ENCODE assay signal across 26 cellular contexts in the genomic region with DNA sequence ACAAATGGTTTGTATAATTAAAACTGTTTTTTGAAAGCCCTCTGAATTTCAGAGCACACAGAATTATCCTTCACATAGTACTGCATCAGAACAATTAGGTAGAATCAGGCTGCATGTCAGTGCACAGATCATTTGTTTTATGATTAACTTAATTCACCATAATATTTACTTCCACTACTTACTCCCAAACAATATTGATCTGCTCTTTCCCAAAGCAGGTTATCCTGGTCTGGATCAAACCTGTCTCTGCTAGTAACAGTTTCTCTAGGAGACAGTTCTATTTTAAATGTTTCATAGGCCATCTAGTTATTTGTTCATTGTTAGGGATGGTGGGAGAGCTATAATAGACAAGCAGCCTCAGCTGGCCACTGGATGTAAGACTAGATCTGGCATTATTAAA.
"Had no signal": no experiment of that assay in that cellular context is flagged by ENCODE, and none has a peak within 500 bp of the region (broad histone marks: within the 10 kb centered on the region; RNA-seq: fewer than 3 reads in every experiment).

No MANE protein-coding gene starts in this region.

- H3K9me3 ChIP-seq: ovary, psoas muscle, spleen, stomach, thoracic aorta, thyroid gland, tibial nerve, upper lobe of left lung, vagina had no signal

- H3K4me3 ChIP-seq: neural progenitor cell, ovary, psoas muscle, skin epidermis, smooth muscle cell, spleen, stomach, thoracic aorta, thyroid gland, tibial nerve, upper lobe of left lung, vagina had no signal

- H3K36me3 ChIP-seq: neural progenitor cell, ovary, spleen, stomach, thoracic aorta, thyroid gland, tibial nerve, upper lobe of left lung, vagina had no signal

- DNase-seq: naive thymus-derived CD8-positive, alpha-beta T cell; occipital lobe; ovary; posterior cingulate gyrus; psoas muscle; right cardiac atrium; spleen; stimulated activated CD4-positive, alpha-beta T cell treated with anti-CD3 and anti-CD28 coated beads, Interleukin-12 subunit alpha, Interleukin-12 subunit beta, amount 100 ng/mL, for 4 hours; stimulated activated CD4-positive, alpha-beta T cell treated with anti-CD3 and anti-CD28 coated beads, Interleukin-2, amount 100 ng/mL, for 24 hours; stimulated activated CD4-positive, alpha-beta T cell treated with anti-CD3 and anti-CD28 coated beads, Interleukin-2, amount 100 ng/mL, for 48 hours; stimulated activated CD4-positive, alpha-beta T cell treated with anti-CD3 and anti-CD28 coated beads, Interleukin-4, amount 100 ng/mL, for 24 hours; stimulated activated naive B cell treated with anti-CD40 and anti-IgM and Interleukin-4, amounts not matched to agents 10 μg/mL and 1 μg/mL and 100 μg/mL, for 72 hours; stimulated activated naive CD4-positive, alpha-beta T cell treated with Interleukin-2 at 50 U/mL for 16 hours; stomach; thyroid gland; trophoblast cell; upper lobe of left lung had no signal

- ATAC-seq: naive thymus-derived CD8-positive, alpha-beta T cell; natural killer cell treated with Interleukin-12 subunit alpha and Interleukin-12 subunit beta and Interleukin-15 and Interleukin-18, amount 100 ng/mL, for 72 hours; right cardiac atrium; sciatic nerve; stimulated activated effector memory CD8-positive, alpha-beta T cell treated with anti-CD3 and anti-CD28 coated beads, Interleukin-12 subunit alpha, Interleukin-12 subunit beta, amount 100 ng/mL, for 72 hours; stimulated activated naive B cell treated with anti-CD40 and anti-IgM and Interleukin-4, amounts not matched to agents 10 μg/mL and 1 μg/mL and 100 μg/mL, for 72 hours had no signal

- H3K27me3 ChIP-seq: ovary, thyroid gland, upper lobe of left lung, vagina had no signal
